Comparison of ENCODE assay signal across 15 cellular contexts in the genomic region with DNA sequence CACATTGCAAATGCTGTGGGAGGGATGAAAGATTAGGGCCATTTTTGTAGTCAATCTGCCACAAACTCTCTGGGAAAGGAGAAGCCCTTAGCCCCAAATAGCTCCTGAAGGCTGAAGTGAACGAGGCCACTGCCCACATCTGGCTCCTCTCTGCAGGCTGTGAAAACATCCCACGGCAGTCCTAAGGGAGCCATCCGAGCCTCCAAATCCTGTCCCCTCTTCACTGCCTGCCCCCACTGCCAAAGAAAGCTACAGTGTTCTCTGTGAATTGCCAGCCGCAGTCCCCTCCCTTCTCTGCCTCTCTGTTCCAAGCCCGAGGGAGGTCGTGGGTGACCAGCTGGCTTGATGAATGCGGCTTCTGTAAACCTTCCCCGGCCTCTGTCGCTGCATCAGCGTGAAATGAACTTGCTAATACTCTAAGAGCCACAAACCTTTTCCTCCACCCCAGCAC.
DNase-seq lines count a peak whose midpoint lies in the region; ATAC-seq, FAIRE-seq and TF ChIP-seq lines count a peak whose summit lies in the region.
"Had no signal": no experiment of that assay in that cellular context is flagged by ENCODE, and none has a peak within 500 bp of the region (broad histone marks: within the 10 kb centered on the region; RNA-seq: fewer than 3 reads in every experiment).

No MANE protein-coding gene starts in this region.

- H3K4me1 ChIP-seq in neural progenitor cell = peaks cover 12% of the 10 kb centered on the region
- peaks cover 0 to 33% (median 12%) of the 10 kb centered on the region in 4 donors for H3K4me1 ChIP-seq in tibial nerve
- H3K4me1 ChIP-seq: lower lobe of right lung, testis had no signal

- H4K20me1 ChIP-seq in neural progenitor cell (ENCODE audit: low read depth) = no peaks in the 10 kb centered on the region

- FAIRE-seq in HTR-8/SVneo (lab: Jason Lieb, UNC) = no peak

- H3K4me3 ChIP-seq in neural progenitor cell = no peak overlapping the region
- no peak overlapping the region for H3K4me3 ChIP-seq in tibial nerve
- H3K4me3 ChIP-seq: lower lobe of right lung, testis had no signal

- peaks cover 41% of the 10 kb centered on the region for H3K4me1 Mint-ChIP-seq in brain
- peaks cover 25% of the 10 kb centered on the region for H3K4me1 Mint-ChIP-seq in neural progenitor cell

- H3K36me3 Mint-ChIP-seq in brain = no peaks in the 10 kb centered on the region
- H3K36me3 Mint-ChIP-seq in neural progenitor cell = no peaks in the 10 kb centered on the region
- H3K36me3 Mint-ChIP-seq: CD14-positive monocyte had no signal

- WGBS in tibial nerve, 2 donors = 12 to 15% methylated on average over 10 of the region's 10 CpGs

- H3K27me3 Mint-ChIP-seq in brain = peaks cover 1% of the 10 kb centered on the region
- peaks cover 2% of the 10 kb centered on the region for H3K27me3 Mint-ChIP-seq in neural progenitor cell (ENCODE audit: insufficient read depth, low read depth)

- TF ChIP-seq POLR2A in tibial nerve (IDR thresholded peaks at IDR 0.05) = no peak

- TF ChIP-seq CTCF in brain (conservative IDR thresholded peaks at IDR 0.05) = no peak
- TF ChIP-seq CTCF in neural progenitor cell (IDR thresholded peaks at IDR 0.05) = no peak
- no peak for TF ChIP-seq CTCF in tibial nerve (IDR thresholded peaks at IDR 0.05)

- peaks cover 0 to 6% (median 3%) of the 10 kb centered on the region in 5 experiments for H3K9me3 Mint-ChIP-seq in brain
- peaks cover 2% of the 10 kb centered on the region for H3K9me3 Mint-ChIP-seq in neural progenitor cell
- H3K9me3 Mint-ChIP-seq: activated T-helper 2 cell treated with anti-CD3 and anti-CD28 coated beads, Interferon-gamma antibody, Interleukin-2, Interleukin-4, amounts not matched to agents 10 μg/mL and 5 μg/mL and 100 μg/mL, durations not matched to agents 14 hours and 24 hours and 36 hours had no signal

- H3K9ac ChIP-seq in neural progenitor cell = no peak overlapping the region

- intact Hi-C loops in Right ventricle myocardium superior (cut with DNase I) = no loop called here

- ATAC-seq in Right ventricle myocardium superior (ENCODE audit: poor library complexity) (peak; percentile 52), HG02885 (IDR thresholded peaks at IDR 0.05; ENCODE audit: poor library complexity, unreplicated experiment) (no peak)
- ATAC-seq: activated CD8-positive, alpha-beta T cell treated with anti-CD3 and anti-CD28 coated beads, Interleukin-2, amount 10 ng/mL, durations not matched to agents 7 days and 5 days had no signal

- peak in 1 of 2 donors; percentile 40 for TF ChIP-seq EP300 in tibial nerve (IDR thresholded peaks at IDR 0.05)

- no peaks in the 10 kb centered on the region for H3F3A ChIP-seq in neural progenitor cell (ENCODE audit: low read depth)

- H3K79me2 ChIP-seq in neural progenitor cell (ENCODE audit: low read depth) = no peaks in the 10 kb centered on the region

- peak overlapping the region; percentile 32 for H3K4me2 ChIP-seq in neural progenitor cell

- H2AFZ ChIP-seq in neural progenitor cell (replicated peaks) = no peak overlapping the region

- H3K36me3 ChIP-seq in neural progenitor cell (no peaks in the 10 kb centered on the region), tibial nerve (no peaks in the 10 kb centered on the region)
- H3K36me3 ChIP-seq: lower lobe of right lung, neutrophil had no signal

- H3K27ac ChIP-seq in neural progenitor cell (no peak overlapping the region), tibial nerve (peak overlapping the region; percentile 25 to 63 (median 53))
- H3K27ac ChIP-seq: lower lobe of right lung, neutrophil, testis had no signal

- H3K27me3 ChIP-seq in neural progenitor cell (no peaks in the 10 kb centered on the region), tibial nerve (no peaks in the 10 kb centered on the region)
- H3K27me3 ChIP-seq: testis had no signal

- peak overlapping the region in 4 of 5 experiments; percentile 5 to 88 (median 84) for H3K27ac Mint-ChIP-seq in brain
- peak overlapping the region; percentile 62 for H3K27ac Mint-ChIP-seq in neural progenitor cell
- H3K27ac Mint-ChIP-seq: activated CD8-positive, alpha-beta T cell treated with anti-CD3 and anti-CD28 coated beads, Interleukin-2, amount 10 ng/mL, durations not matched to agents 7 days and 5 days; activated T-helper 2 cell treated with anti-CD3 and anti-CD28 coated beads, Interferon-gamma antibody, Interleukin-2, Interleukin-4, amounts not matched to agents 10 μg/mL and 5 μg/mL and 100 μg/mL, durations not matched to agents 14 hours and 24 hours and 36 hours; CD14-positive monocyte had no signal

- H3K9me3 ChIP-seq in neural progenitor cell (ENCODE audit: low read depth) = no peaks in the 10 kb centered on the region
- H3K9me3 ChIP-seq in tibial nerve = no peaks in the 10 kb centered on the region
- H3K9me3 ChIP-seq: lower lobe of right lung, neutrophil, testis had no signal

- DNase-seq in Right ventricle myocardium superior = no peak
- peak; percentile 25 for DNase-seq in neural progenitor cell (ENCODE audit: low spot score)
- DNase-seq in tibial nerve (ENCODE audit: low spot score in 2 of 2) = peak in 1 of 2 donors; percentile 53
- no peak for DNase-seq in HTR-8/SVneo (ENCODE audit: insufficient read length, low spot score)
- DNase-seq in H4 (ENCODE audit: low spot score) = no peak
- DNase-seq: activated CD8-positive, alpha-beta T cell treated with anti-CD3 and anti-CD28 coated beads, Interleukin-2, amount 10 ng/mL, durations not matched to agents 7 days and 5 days; lower lobe of right lung; NCI-H1436 treated with DMSO at 0.1 percent for 48 hours; stimulated activated CD4-positive, alpha-beta T cell treated with anti-CD3 and anti-CD28 coated beads, Interleukin-12 subunit alpha, Interleukin-12 subunit beta, amount 100 ng/mL, for 4 hours; testis had no signal

- H3K4me3 Mint-ChIP-seq in brain (no peak overlapping the region), neural progenitor cell (no peak overlapping the region)
- H3K4me3 Mint-ChIP-seq: activated CD8-positive, alpha-beta T cell treated with anti-CD3 and anti-CD28 coated beads, Interleukin-2, amount 10 ng/mL, durations not matched to agents 7 days and 5 days; CD14-positive monocyte had no signal
